In the genomic region with DNA sequence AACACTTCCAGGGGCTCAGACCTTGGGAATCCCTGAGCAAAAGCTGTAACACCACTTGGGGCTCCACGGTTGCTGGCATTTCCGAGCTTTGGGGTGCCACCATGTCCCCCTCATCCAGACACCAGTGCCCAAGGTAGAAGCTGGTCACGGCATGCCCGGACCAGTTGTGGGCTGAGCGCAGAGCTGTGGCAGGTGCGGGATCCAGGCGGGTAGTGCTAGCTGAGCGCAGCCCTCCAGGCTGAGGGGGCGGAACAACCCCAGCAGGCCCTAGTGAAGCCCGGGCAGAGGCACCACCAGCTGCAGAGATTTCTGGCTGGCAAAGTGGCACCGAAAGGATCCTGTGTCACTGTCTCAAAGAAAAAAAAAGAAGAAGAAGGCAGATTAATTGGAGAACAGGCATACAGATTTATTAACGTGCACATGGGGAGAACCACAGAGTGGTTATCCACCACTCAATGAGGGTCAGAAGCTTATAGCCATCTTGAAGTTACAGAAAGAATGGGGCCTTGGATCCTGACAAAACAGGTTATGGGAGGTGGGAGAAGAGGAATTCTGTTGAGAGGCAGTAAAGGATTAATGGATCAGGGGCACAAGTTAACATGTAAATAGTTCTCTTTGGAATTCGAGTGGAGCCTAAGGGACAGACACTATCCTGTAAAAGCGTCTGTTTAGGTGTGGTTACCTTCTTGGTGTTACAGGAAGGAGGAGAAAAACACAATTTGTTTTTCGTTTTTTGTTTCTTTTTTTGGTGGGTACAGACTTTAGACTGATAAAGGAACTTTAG, we compare ENCODE assay signal across 26 cellular contexts.
DNase-seq lines count a peak whose midpoint lies in the region; ATAC-seq and TF ChIP-seq lines count a peak whose summit lies in the region.
"Had no signal": no experiment of that assay in that cellular context is flagged by ENCODE, and none has a peak within 500 bp of the region (broad histone marks: within the 10 kb centered on the region; RNA-seq: fewer than 3 reads in every experiment).

No MANE protein-coding gene starts in this region.

- H3K27ac Mint-ChIP-seq in endothelial cell (ENCODE audit: unreplicated experiment) (no peak overlapping the region), neural progenitor cell (no peak overlapping the region)
- no peak overlapping the region for H3K27ac Mint-ChIP-seq in activated CD8-positive, alpha-beta T cell treated with anti-CD3 and anti-CD28 coated beads, Interleukin-2, amount 10 ng/mL, durations not matched to agents 7 days and 5 days
- H3K27ac Mint-ChIP-seq: CD14-positive monocyte; CD8-positive, alpha-beta memory T cell had no signal

- no peak overlapping the region for H3K27ac ChIP-seq in neural progenitor cell
- H3K27ac ChIP-seq: HL-60, Peyer's patch had no signal

- POLR2A ChIA-PET in activated CD8-positive, alpha-beta T cell treated with anti-CD3 and anti-CD28 coated beads, Interleukin-2, amount 10 ng/mL, durations not matched to agents 7 days and 5 days (lab: Charles Lee) = no interaction called here

- H3K9me3 ChIP-seq in NT2/D1 (ENCODE audit: insufficient read depth, low read length) (peaks cover 45% of the 10 kb centered on the region; the same call in 1 of the 2 replicates), neural progenitor cell (ENCODE audit: low read depth) (no peaks in the 10 kb centered on the region)
- H3K9me3 ChIP-seq: BE2C, Peyer's patch had no signal

- H3K4me1 Mint-ChIP-seq in endothelial cell (ENCODE audit: unreplicated experiment) (no peaks in the 10 kb centered on the region), neural progenitor cell (no peaks in the 10 kb centered on the region)
- H3K4me1 Mint-ChIP-seq in activated CD8-positive, alpha-beta T cell treated with anti-CD3 and anti-CD28 coated beads, Interleukin-2, amount 10 ng/mL, durations not matched to agents 7 days and 5 days (ENCODE audit: low read depth) = no peaks in the 10 kb centered on the region
- H3K4me1 Mint-ChIP-seq: CD14-positive monocyte; CD8-positive, alpha-beta memory T cell had no signal

- no peak for ATAC-seq in activated CD8-positive, alpha-beta T cell treated with anti-CD3 and anti-CD28 coated beads, Interleukin-2, amount 10 ng/mL, durations not matched to agents 7 days and 5 days

- H3F3A ChIP-seq in neural progenitor cell (ENCODE audit: low read depth) = no peaks in the 10 kb centered on the region

- H4K20me1 ChIP-seq in neural progenitor cell (ENCODE audit: low read depth) = no peaks in the 10 kb centered on the region

- no peak overlapping the region for H3K4me3 ChIP-seq in NT2/D1 (ENCODE audit: insufficient read length, low read depth)
- no peak overlapping the region for H3K4me3 ChIP-seq in neural progenitor cell
- H3K4me3 ChIP-seq: Peyer's patch had no signal

- H3K36me3 Mint-ChIP-seq in endothelial cell (ENCODE audit: low read depth, unreplicated experiment) (peaks cover 47% of the 10 kb centered on the region), neural progenitor cell (no peaks in the 10 kb centered on the region)
- no peaks in the 10 kb centered on the region for H3K36me3 Mint-ChIP-seq in activated CD8-positive, alpha-beta T cell treated with anti-CD3 and anti-CD28 coated beads, Interleukin-2, amount 10 ng/mL, durations not matched to agents 7 days and 5 days (ENCODE audit: low read depth)
- H3K36me3 Mint-ChIP-seq: CD14-positive monocyte had no signal

- no peaks in the 10 kb centered on the region for H3K4me1 ChIP-seq in NT2/D1 (ENCODE audit: insufficient read depth, insufficient read length)
- H3K4me1 ChIP-seq in neural progenitor cell = peaks cover 3% of the 10 kb centered on the region
- H3K4me1 ChIP-seq: Peyer's patch had no signal

- CTCF ChIA-PET in activated CD8-positive, alpha-beta T cell treated with anti-CD3 and anti-CD28 coated beads, Interleukin-2, amount 10 ng/mL, durations not matched to agents 7 days and 5 days (lab: Charles Lee) = no interaction called here

- peaks cover 13% of the 10 kb centered on the region for H3K27me3 Mint-ChIP-seq in endothelial cell (ENCODE audit: unreplicated experiment)
- peaks cover 5% of the 10 kb centered on the region for H3K27me3 Mint-ChIP-seq in neural progenitor cell (ENCODE audit: insufficient read depth, low read depth)
- H3K27me3 Mint-ChIP-seq in activated CD8-positive, alpha-beta T cell treated with anti-CD3 and anti-CD28 coated beads, Interleukin-2, amount 10 ng/mL, durations not matched to agents 7 days and 5 days (ENCODE audit: low read depth) = peaks cover 2% of the 10 kb centered on the region

- H3K9me3 Mint-ChIP-seq in endothelial cell (ENCODE audit: unreplicated experiment) (peaks cover 29% of the 10 kb centered on the region), neural progenitor cell (peaks cover 19% of the 10 kb centered on the region)
- H3K9me3 Mint-ChIP-seq in activated CD8-positive, alpha-beta T cell treated with anti-CD3 and anti-CD28 coated beads, Interleukin-2, amount 10 ng/mL, durations not matched to agents 7 days and 5 days (ENCODE audit: insufficient read depth) = peaks cover 7% of the 10 kb centered on the region

- no peak for TF ChIP-seq CTCF in endothelial cell (IDR thresholded peaks at IDR 0.05; ENCODE audit: unreplicated experiment)
- no peak for TF ChIP-seq CTCF in neural progenitor cell (IDR thresholded peaks at IDR 0.05)

- no peaks in the 10 kb centered on the region for H3K36me3 ChIP-seq in NT2/D1 (ENCODE audit: insufficient read depth, insufficient read length, low read length)
- no peaks in the 10 kb centered on the region for H3K36me3 ChIP-seq in neural progenitor cell
- H3K36me3 ChIP-seq: BE2C, Peyer's patch had no signal

- H3K9ac ChIP-seq in NT2/D1 (ENCODE audit: insufficient read length, low read depth) (no peak overlapping the region), neural progenitor cell (no peak overlapping the region)

- H3K27me3 ChIP-seq in NT2/D1 (ENCODE audit: insufficient read depth, insufficient read length) (no peaks in the 10 kb centered on the region), neural progenitor cell (no peaks in the 10 kb centered on the region)
- H3K27me3 ChIP-seq: BE2C, Peyer's patch had no signal

- H3K79me2 ChIP-seq in neural progenitor cell (ENCODE audit: low read depth) = no peaks in the 10 kb centered on the region

- DNase-seq in ELF-1 (ENCODE audit: low read depth, low spot score) (peak; percentile 16), NT2/D1 (ENCODE audit: low read depth, low spot score) (peak; percentile 28), endothelial cell (ENCODE audit: low spot score) (no peak), neural progenitor cell (ENCODE audit: low spot score) (peak; percentile 7), kidney tubule cell (ENCODE audit: low spot score) (no peak), GF-D8 (lab: John Stamatoyannopoulos, UW) (no peak)
- DNase-seq in activated CD8-positive, alpha-beta T cell treated with anti-CD3 and anti-CD28 coated beads, Interleukin-2, amount 10 ng/mL, durations not matched to agents 7 days and 5 days = no peak
- DNase-seq: 8988T; ACHN; BE2C; CD8-positive, alpha-beta memory T cell; DMS 273 treated with DMSO at 0.1 percent for 48 hours; DMS79; EL; HCEC 1CT; Karpas-422; NCI-H1105 treated with DMSO at 0.1 percent for 48 hours; NCI-H146; NCI-H1930; NCI-H2107; NCI-H526 treated with DMSO at 0.1 percent for 48 hours; OCI-M1; Peyer's patch; SHP77 treated with DMSO at 0.1 percent for 48 hours had no signal

- peak overlapping the region; percentile 39 for H3K4me2 ChIP-seq in neural progenitor cell

- H3K4me3 Mint-ChIP-seq in endothelial cell (ENCODE audit: unreplicated experiment) = peak overlapping the region; percentile 33
- no peak overlapping the region for H3K4me3 Mint-ChIP-seq in neural progenitor cell
- H3K4me3 Mint-ChIP-seq in activated CD8-positive, alpha-beta T cell treated with anti-CD3 and anti-CD28 coated beads, Interleukin-2, amount 10 ng/mL, durations not matched to agents 7 days and 5 days = no peak overlapping the region
- H3K4me3 Mint-ChIP-seq: CD14-positive monocyte; CD8-positive, alpha-beta memory T cell had no signal

- peak overlapping the region; percentile 63 for H2AFZ ChIP-seq in neural progenitor cell (replicated peaks)

Comparison
In these comparisons a context has a peak if more than half of its experiments do, and no peak if none do; other contexts are left out.
1. DNase-seq: peak in ELF-1 (single experiment), NT2/D1 (single experiment) and neural progenitor cell (single experiment); none in endothelial cell (single experiment), kidney tubule cell (single experiment), GF-D8 (single experiment) and activated CD8-positive, alpha-beta T cell treated with anti-CD3 and anti-CD28 coated beads, Interleukin-2, amount 10 ng/mL, durations not matched to agents 7 days and 5 days (single experiment).